Comparison of ENCODE assay signal across 19 cellular contexts in genomic region chr1:11534846-11535245, GRCh38. TPM values are rescaled to one million over a fixed set of nuclear protein-coding genes. Genes with fewer than 3 reads are reported as not detected.
DNase-seq lines count a peak whose midpoint lies in the region; ATAC-seq, FAIRE-seq and TF ChIP-seq lines count a peak whose summit lies in the region.
"Had no signal": no experiment of that assay in that cellular context is flagged by ENCODE, and none has a peak within 500 bp of the region (broad histone marks: within the 10 kb centered on the region; RNA-seq: fewer than 3 reads in every experiment).

No MANE protein-coding gene starts in this region.

- H3K4me3 ChIP-seq in HEK293 (ENCODE audit: low read depth, low read length) (no peak overlapping the region), RWPE2 (ENCODE audit: severe bottlenecking) (no peak overlapping the region), kidney (ENCODE audit: low read length in 2 of 2) (no peak overlapping the region)
- H3K4me3 ChIP-seq: BLaER1 treated with 17β-estradiol and CSF1 and Interleukin-3, amounts not matched to agents 10 nM and 100 nM; Peyer's patch; SJCRH30 had no signal

- no peaks in the 10 kb centered on the region for H3K36me3 ChIP-seq in HEK293 (ENCODE audit: control insufficient read depth in 2 of 2, insufficient read depth in 1 of 2, low read length in 2 of 2)
- no peaks in the 10 kb centered on the region for H3K36me3 ChIP-seq in RWPE2 (ENCODE audit: low read depth)
- H3K36me3 ChIP-seq in kidney (ENCODE audit: control insufficient read depth in 1 of 2, insufficient read depth in 2 of 2, low read length in 2 of 2): no peaks in the 10 kb centered on the region
- H3K36me3 ChIP-seq: BLaER1 treated with 17β-estradiol and CSF1 and Interleukin-3, amounts not matched to agents 10 nM and 100 nM; Peyer's patch; SJCRH30 had no signal

- TF ChIP-seq CTCF in HEK293 (tag by site-specific recombination; IDR thresholded peaks at IDR 0.05) (no peak), RWPE2 (IDR thresholded peaks at IDR 0.05; ENCODE audit: poor library complexity, severe bottlenecking) (no peak), kidney (IDR thresholded peaks at IDR 0.05; ENCODE audit: borderline replicate concordance, extremely low read depth, insufficient read depth) (no peak)

- no peak for ATAC-seq in RWPE2 (ENCODE audit: low read depth)
- ATAC-seq: CD8-positive, alpha-beta T cell had no signal

- H3K9me3 ChIP-seq in HEK293 (ENCODE audit: control insufficient read depth, insufficient read depth, low read depth, low read length): no peaks in the 10 kb centered on the region
- H3K9me3 ChIP-seq in RWPE2 (ENCODE audit: severe bottlenecking): no peaks in the 10 kb centered on the region
- no peaks in the 10 kb centered on the region for H3K9me3 ChIP-seq in kidney (ENCODE audit: control insufficient read depth in 1 of 2, low read length in 2 of 2)
- H3K9me3 ChIP-seq: BLaER1 treated with 17β-estradiol and CSF1 and Interleukin-3, amounts not matched to agents 10 nM and 100 nM; Peyer's patch; SJCRH30 had no signal

- POLR2A ChIA-PET in HEK293 (lab: Yijun Ruan, JAX): no interaction called here

- intact Hi-C loops in kidney (cut with DNase I): no loop called here

- H3K27me3 ChIP-seq in RWPE2 (ENCODE audit: insufficient read depth, poor library complexity, severe bottlenecking): no peaks in the 10 kb centered on the region
- H3K27me3 ChIP-seq: BLaER1 treated with 17β-estradiol and CSF1 and Interleukin-3, amounts not matched to agents 10 nM and 100 nM; Peyer's patch had no signal

- CTCF ChIA-PET in HEK293 (lab: Yijun Ruan, JAX): no interaction called here

- DNase-seq in RWPE2 (ENCODE audit: low spot score): peak; percentile 41
- DNase-seq in kidney: peak; percentile 71
- DNase-seq in inferior parietal cortex (ENCODE audit: extremely low spot score): no peak
- no peak for DNase-seq in dermis blood vessel endothelial cell
- DNase-seq in cortex of kidney (lab: John Stamatoyannopoulos, UW): no peak
- no peak for DNase-seq in NCI-H2081 (lab: John Stamatoyannopoulos, UW)
- DNase-seq: CD8-positive, alpha-beta T cell; MV-4-11; NCI-H1417; NCI-H1694 treated with DMSO at 0.1 percent for 48 hours; NCI-H446; NCI-H526; Peyer's patch; SJCRH30 had no signal

- no peaks in the 10 kb centered on the region for H3K4me1 ChIP-seq in HEK293 (ENCODE audit: control insufficient read depth, insufficient read depth, low read length)
- no peaks in the 10 kb centered on the region for H3K4me1 ChIP-seq in RWPE2 (ENCODE audit: insufficient read depth, poor library complexity, severe bottlenecking)
- no peaks in the 10 kb centered on the region for H3K4me1 ChIP-seq in kidney (ENCODE audit: control insufficient read depth in 1 of 2, insufficient read depth in 1 of 2, low read depth in 1 of 2, low read length in 2 of 2)
- H3K4me1 ChIP-seq: Peyer's patch, SJCRH30 had no signal

- no peak for FAIRE-seq in kidney (lab: Jason Lieb, UNC)
- FAIRE-seq: GM12892 had no signal

- no peak overlapping the region for H3K9ac ChIP-seq in kidney (ENCODE audit: low read length in 2 of 2)
- H3K9ac ChIP-seq: BLaER1 treated with 17β-estradiol and CSF1 and Interleukin-3, amounts not matched to agents 10 nM and 100 nM; KMS-11 had no signal

- H3K27ac ChIP-seq in HEK293 (ENCODE audit: extremely low read depth, low read depth, low read length) (no peak overlapping the region), RWPE2 (ENCODE audit: poor library complexity, severe bottlenecking) (no peak overlapping the region), kidney (ENCODE audit: low read depth in 2 of 2, low read length in 2 of 2) (no peak overlapping the region)
- H3K27ac ChIP-seq: BLaER1 treated with 17β-estradiol and CSF1 and Interleukin-3, amounts not matched to agents 10 nM and 100 nM; KMS-11; Peyer's patch; SJCRH30 had no signal

TF ChIP-seq in HEK293, 187 proteins besides CTCF, POLR2A, EP300 and RAD21:
- TF ChIP-seq ZNF426 (tag by site-specific recombination; IDR thresholded peaks at IDR 0.05) (no peak), ZFHX2 (tag by site-specific recombination; conservative IDR thresholded peaks at IDR 0.05) (peak; percentile 63), EGR2 (tag by site-specific recombination; IDR thresholded peaks at IDR 0.05; ENCODE audit: low read depth) (peak; percentile 62), WT1 (tag by site-specific recombination; IDR thresholded peaks at IDR 0.05) (no peak), ZNF639 (tag by site-specific recombination; IDR thresholded peaks at IDR 0.05) (no peak), ZBTB11 (tag by site-specific recombination; conservative IDR thresholded peaks at IDR 0.05; ENCODE audit: low read depth) (no peak)

RNA-seq across cellular contexts. Expression of gene DISP3, which starts 55.9 kb away (rescaled TPM):
- 0.19 TPM for total RNA-seq in kidney
- not detected for polyA plus RNA-seq in kidney (ENCODE audit: insufficient read depth, low read depth, low replicate concordance)
- total RNA-seq in dermis blood vessel endothelial cell: 0.09 TPM in 1 of 2 replicates, not detected in the other
- total RNA-seq: G401 had no signal

Comparison
In these comparisons a context has a peak if more than half of its experiments do, and no peak if none do; other contexts are left out.
1. DNase-seq: peak in RWPE2 (single experiment) and kidney (single experiment); none in inferior parietal cortex (single experiment), dermis blood vessel endothelial cell (single experiment), cortex of kidney (single experiment) and NCI-H2081 (0 of 2).